In genomic region chr6:28080631-28081485, GRCh38 we compare ENCODE assay signal across 1 cellular context.
TF ChIP-seq lines count a peak whose summit lies in the region.

No MANE protein-coding gene starts in this region.

TF ChIP-seq in HepG2, 621 proteins besides CTCF, POLR2A, EP300 and RAD21 (continued from another document and continues in another):
- TF ChIP-seq ZBTB14 (CRISPR knock-in tag; IDR thresholded peaks at IDR 0.05) (0 out of 2 replicates have a peak, but pooled peaks have one; percentile 52), ZFP82 (CRISPR knock-in tag; IDR thresholded peaks at IDR 0.05; ENCODE audit: borderline replicate concordance) (no peak; the same call in 1 of the 2 replicates), NR2C2 (CRISPR knock-in tag; IDR thresholded peaks at IDR 0.05; ENCODE audit: borderline replicate concordance) (peak; percentile 87), SMARCE1 (IDR thresholded peaks at IDR 0.05; ENCODE audit: borderline replicate concordance) (no peak), ZNF44 (CRISPR knock-in tag; IDR thresholded peaks at IDR 0.05) (peak; percentile 98), RXRA (CRISPR knock-in tag; IDR thresholded peaks at IDR 0.05) (peak; percentile 83; the same call in 1 of the 2 replicates), ATF2 (CRISPR knock-in tag; IDR thresholded peaks at IDR 0.05) (peak; percentile 97), ZNF414 (CRISPR knock-in tag; IDR thresholded peaks at IDR 0.05) (peak; percentile 98), MEIS2 (CRISPR knock-in tag; IDR thresholded peaks at IDR 0.05) (peak; percentile 65; the same call in 1 of the 2 replicates), PITX1 (CRISPR knock-in tag; IDR thresholded peaks at IDR 0.05) (peak; percentile 86), STAT6 (CRISPR knock-in tag; IDR thresholded peaks at IDR 0.05; ENCODE audit: borderline replicate concordance) (peak; percentile 79; the same call in 1 of the 2 replicates), POGZ (CRISPR knock-in tag; IDR thresholded peaks at IDR 0.05) (peak; percentile 97), ZNF790 (CRISPR knock-in tag; IDR thresholded peaks at IDR 0.05; ENCODE audit: borderline replicate concordance) (peak; percentile 66; the same call in 1 of the 2 replicates), TRIM24 (CRISPR knock-in tag; IDR thresholded peaks at IDR 0.05) (no peak), XRCC5 (optimal IDR thresholded peaks at IDR 0.05; ENCODE audit: low read length) (peak; percentile 98), ZNF850 (CRISPR knock-in tag; conservative IDR thresholded peaks at IDR 0.05) (no peak), PHF8 (CRISPR knock-in tag; IDR thresholded peaks at IDR 0.05) (peak; percentile 91), ZNF782 (CRISPR knock-in tag; IDR thresholded peaks at IDR 0.05; ENCODE audit: borderline replicate concordance) (no peak; the same call in none of the 2 replicates), ZNF431 (CRISPR knock-in tag; IDR thresholded peaks at IDR 0.05; ENCODE audit: borderline replicate concordance, low read depth) (0 out of 2 replicates have a peak, but pooled peaks have one; percentile 45), KDM4B (CRISPR knock-in tag; IDR thresholded peaks at IDR 0.05) (peak; percentile 98), LBX2 (CRISPR knock-in tag; IDR thresholded peaks at IDR 0.05; ENCODE audit: borderline replicate concordance) (no peak), UBTF (CRISPR knock-in tag; IDR thresholded peaks at IDR 0.05) (peak; percentile 93), ARNT (IDR thresholded peaks at IDR 0.05) (no peak), KLF15 (CRISPR knock-in tag; IDR thresholded peaks at IDR 0.05; ENCODE audit: borderline replicate concordance) (peak; percentile 74; the same call in 1 of the 2 replicates), ZNF317 (CRISPR knock-in tag; IDR thresholded peaks at IDR 0.05) (peak; percentile 85), PAF1 (CRISPR knock-in tag; IDR thresholded peaks at IDR 0.05) (no peak), ZNF619 (CRISPR knock-in tag; IDR thresholded peaks at IDR 0.05) (peak; percentile 84; the same call in 1 of the 2 replicates), SUZ12 (IDR thresholded peaks at IDR 0.05; ENCODE audit: low read depth, low read length) (peak; percentile 27; the same call in 1 of the 2 replicates), NR2F6 (IDR thresholded peaks at IDR 0.05) (peak; percentile 52; the same call in 1 of the 2 replicates), NR2F6 (CRISPR knock-in tag; IDR thresholded peaks at IDR 0.05) (peak; percentile 73; the same call in 1 of the 2 replicates), PHF21A (CRISPR knock-in tag; IDR thresholded peaks at IDR 0.05) (peak; percentile 85), SMARCC2 (IDR thresholded peaks at IDR 0.05) (no peak), EZH2 (conservative IDR thresholded peaks at IDR 0.05; ENCODE audit: low read depth, low read length) (no peak), ZNF598 (CRISPR knock-in tag; IDR thresholded peaks at IDR 0.05; ENCODE audit: borderline replicate concordance) (peak; percentile 88), ZNF101 (CRISPR knock-in tag; IDR thresholded peaks at IDR 0.05; ENCODE audit: borderline replicate concordance, low read depth) (0 out of 2 replicates have a peak, but pooled peaks have one; percentile 38), ZNF318 (CRISPR knock-in tag; IDR thresholded peaks at IDR 0.05) (no peak; the same call in none of the 2 replicates), BATF2 (CRISPR knock-in tag; IDR thresholded peaks at IDR 0.05) (no peak), RFX1 (IDR thresholded peaks at IDR 0.05) (peak; percentile 90), NAIF1 (CRISPR knock-in tag; IDR thresholded peaks at IDR 0.05; ENCODE audit: borderline replicate concordance) (peak; percentile 98), ZFP37 (CRISPR knock-in tag; IDR thresholded peaks at IDR 0.05; ENCODE audit: borderline replicate concordance) (0 out of 2 replicates have a peak, but pooled peaks have one; percentile 53), ZNF580 (CRISPR knock-in tag; IDR thresholded peaks at IDR 0.05; ENCODE audit: borderline replicate concordance, low read depth) (peak; percentile 97), ZNF605 (CRISPR knock-in tag; IDR thresholded peaks at IDR 0.05) (peak; percentile 86), CREB1 (IDR thresholded peaks at IDR 0.05) (peak; percentile 100), CREB1 (CRISPR knock-in tag; IDR thresholded peaks at IDR 0.05) (peak; percentile 98)
